ENCODE assay signal across 8 cellular contexts in genomic region chr15:99682455-99682854, GRCh38. TPM values are rescaled to one million over a fixed set of nuclear protein-coding genes. Genes with fewer than 3 reads are reported as not detected.
DNase-seq lines count a peak whose midpoint lies in the region; ATAC-seq and TF ChIP-seq lines count a peak whose summit lies in the region.

No MANE protein-coding gene starts in this region.

- no peak for TF ChIP-seq CTCF in GM10266 (IDR thresholded peaks at IDR 0.05; ENCODE audit: control insufficient read depth, insufficient read depth, low read depth, missing control alignments)

- H3K36me3 Mint-ChIP-seq in CD4-positive, CD25-positive, alpha-beta regulatory T cell: peaks cover 38% of the 10 kb centered on the region
- H3K36me3 Mint-ChIP-seq in naive B cell: peaks cover 49 to 51% of the 10 kb centered on the region in 2 donors

- peaks cover 18% of the 10 kb centered on the region for H3K36me3 ChIP-seq in CD4-positive, CD25-positive, alpha-beta regulatory T cell (ENCODE audit: control insufficient read depth, insufficient read depth, low read length)

- peaks cover 22 to 37% (median 28%) of the 10 kb centered on the region in 4 donors for H3K4me1 Mint-ChIP-seq in CD4-positive, CD25-positive, alpha-beta regulatory T cell
- H3K4me1 Mint-ChIP-seq in naive B cell: peaks cover 35 to 52% (median 43%) of the 10 kb centered on the region in 3 donors

- peaks cover 0 to 18% (median 2%) of the 10 kb centered on the region in 7 donors for H3K9me3 Mint-ChIP-seq in CD4-positive, CD25-positive, alpha-beta regulatory T cell
- H3K9me3 Mint-ChIP-seq in naive B cell: peaks cover 0 to 31% (median 18%) of the 10 kb centered on the region in 7 donors

- no peak overlapping the region for H3K4me3 Mint-ChIP-seq in CD4-positive, CD25-positive, alpha-beta regulatory T cell
- peak overlapping the region in 3 of 8 donors; percentile 3 to 41 (median 24) for H3K4me3 Mint-ChIP-seq in naive B cell

- peaks cover 0 to 7% of the 10 kb centered on the region in 2 experiments for H3K9me3 ChIP-seq in CD4-positive, CD25-positive, alpha-beta regulatory T cell (ENCODE audit: control insufficient read depth in 2 of 2, low read length in 2 of 2)

- H3K4me3 ChIP-seq in CD4-positive, CD25-positive, alpha-beta regulatory T cell (ENCODE audit: low read depth, low read length): no peak overlapping the region

- peak in 1 of 3 donors; percentile 29 for DNase-seq in CD4-positive, CD25-positive, alpha-beta regulatory T cell
- peak; percentile 54 for DNase-seq in NAMALWA (ENCODE audit: low spot score)
- DNase-seq in cerebellum (ENCODE audit: low spot score): peak; percentile 52
- no peak for DNase-seq in naive B cell
- DNase-seq in NCI-H1105 treated with DMSO at 0.1 percent for 48 hours (lab: John Stamatoyannopoulos, UW): no peak
- DNase-seq in NCI-H82 treated with DMSO at 0.1 percent for 48 hours (lab: John Stamatoyannopoulos, UW; ENCODE audit: unreplicated experiment): no peak
- no peak for DNase-seq in GM10266 (ENCODE audit: extremely low spot score)
- DNase-seq in NCI-H1092 treated with DMSO at 0.1 percent for 48 hours (lab: John Stamatoyannopoulos, UW): no peak

- peak in 1 of 2 donors; percentile 6 for ATAC-seq in CD4-positive, CD25-positive, alpha-beta regulatory T cell (ENCODE audit: low read depth in 2 of 2)
- ATAC-seq in naive B cell (ENCODE audit: low read depth in 2 of 2): peak; percentile 32 to 39

- peak overlapping the region; percentile 35 for H3K27ac ChIP-seq in CD4-positive, CD25-positive, alpha-beta regulatory T cell (ENCODE audit: insufficient read depth, low read length, poor library complexity, severe bottlenecking)

- no peaks in the 10 kb centered on the region for H3K27me3 Mint-ChIP-seq in CD4-positive, CD25-positive, alpha-beta regulatory T cell
- no peaks in the 10 kb centered on the region for H3K27me3 Mint-ChIP-seq in naive B cell

- peak overlapping the region; percentile 64 to 78 (median 70) for H3K27ac Mint-ChIP-seq in CD4-positive, CD25-positive, alpha-beta regulatory T cell
- H3K27ac Mint-ChIP-seq in naive B cell: peak overlapping the region; percentile 37 to 95 (median 65)

- H3K27me3 ChIP-seq in CD4-positive, CD25-positive, alpha-beta regulatory T cell (ENCODE audit: control insufficient read depth, insufficient read depth, low read length): no peaks in the 10 kb centered on the region

- peaks cover 12% of the 10 kb centered on the region for H3K4me1 ChIP-seq in CD4-positive, CD25-positive, alpha-beta regulatory T cell (ENCODE audit: control insufficient read depth, insufficient read depth, low read length, poor library complexity, severe bottlenecking)

RNA-seq across cellular contexts. Expression of gene LYSMD4, which starts 50.8 kb away (rescaled TPM):
- 14.6 TPM for total RNA-seq in CD4-positive, CD25-positive, alpha-beta regulatory T cell
- 1 to 10 TPM; 4.9 to 8.1 (median 5.8) TPM for polyA plus RNA-seq in CD4-positive, CD25-positive, alpha-beta regulatory T cell
- total RNA-seq in cerebellum: 16.7 TPM
- polyA plus RNA-seq in naive B cell (ENCODE audit: low read depth in 6 of 6): 1 to 10 TPM; 2.0 to 3.9 (median 2.9) TPM

Comparison
In these comparisons a context has a peak if more than half of its experiments do, and no peak if none do; other contexts are left out.
1. DNase-seq: peak in NAMALWA (single experiment) and cerebellum (single experiment); none in naive B cell (single experiment), NCI-H1105 treated with DMSO at 0.1 percent for 48 hours (single experiment), NCI-H82 treated with DMSO at 0.1 percent for 48 hours (single experiment), GM10266 (single experiment) and NCI-H1092 treated with DMSO at 0.1 percent for 48 hours (single experiment).